In the genomic region with DNA sequence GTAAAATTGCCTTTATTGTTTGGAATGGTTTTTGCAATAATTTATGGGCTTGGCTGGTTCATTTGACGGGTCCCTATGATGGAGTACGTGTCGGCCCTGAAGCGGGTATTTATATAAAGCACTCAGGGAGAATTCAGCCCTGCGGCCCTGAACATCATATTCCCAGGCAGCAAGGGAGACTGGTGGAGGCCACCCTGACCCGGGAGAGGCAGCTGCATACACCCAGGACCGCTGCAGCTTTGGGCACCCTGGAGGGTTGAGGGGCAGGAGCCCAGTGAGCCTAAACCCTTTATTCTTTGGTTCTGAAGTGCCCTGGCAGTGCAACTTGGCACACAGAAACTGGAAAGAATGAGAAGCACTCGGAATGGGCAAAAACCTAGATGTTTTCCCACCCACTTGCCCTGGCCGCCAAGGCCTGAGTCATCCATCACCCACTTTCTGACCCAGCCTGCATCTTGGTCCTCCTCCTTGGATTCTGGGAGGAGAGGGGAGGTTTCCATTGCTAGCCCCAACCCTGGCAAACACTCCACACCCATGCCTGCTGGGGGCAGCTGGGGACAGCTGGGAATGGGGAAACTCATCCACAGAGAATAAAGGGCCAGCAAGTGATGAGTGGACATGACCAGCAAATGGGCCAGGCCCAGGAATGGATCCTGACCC, we compare ENCODE assay signal across 18 cellular contexts.
DNase-seq lines count a peak whose midpoint lies in the region; ATAC-seq and TF ChIP-seq lines count a peak whose summit lies in the region.
"Had no signal": no experiment of that assay in that cellular context is flagged by ENCODE, and none has a peak within 500 bp of the region (broad histone marks: within the 10 kb centered on the region; RNA-seq: fewer than 3 reads in every experiment).

No MANE protein-coding gene starts in this region.

- no peak overlapping the region for H3K4me3 ChIP-seq in sigmoid colon
- H3K4me3 ChIP-seq: heart right ventricle had no signal

- WGBS in sigmoid colon, 2 donors, result 70 to 74% methylated on average over 9 of the region's 9 CpGs

- no peak for TF ChIP-seq POLR2A in sigmoid colon (IDR thresholded peaks at IDR 0.05)

- DNase-seq in AG20443 (ENCODE audit: low spot score), result peak; percentile 68
- peak; percentile 24 for DNase-seq in NCI-H226
- DNase-seq in fibroblast of gingiva (ENCODE audit: low read depth), result peak; percentile 44
- peak; percentile 61 for DNase-seq in sigmoid colon
- no peak for DNase-seq in NCI-H345 (lab: John Stamatoyannopoulos, UW)
- DNase-seq: activated effector memory CD4-positive, alpha-beta T cell treated with Interleukin-2 at 50 U/mL for 16 hours; amniotic stem cell; heart right ventricle; mesenchymal stem cell; MM.1S; NCI-H2029; NCI-H526 treated with DMSO at 0.1 percent for 48 hours; SIG-M5; stimulated activated naive CD8-positive, alpha-beta T cell treated with anti-CD3 and anti-CD28 coated beads, Interleukin-15, amount 100 ng/mL, for 72 hours had no signal

- ATAC-seq in HG03139 (IDR thresholded peaks at IDR 0.05; ENCODE audit: unreplicated experiment) (no peak), GM21737 (IDR thresholded peaks at IDR 0.05; ENCODE audit: unreplicated experiment) (no peak), HG02571 (IDR thresholded peaks at IDR 0.05; ENCODE audit: unreplicated experiment) (no peak)
- ATAC-seq: HepG2; stimulated activated naive CD8-positive, alpha-beta T cell treated with anti-CD3 and anti-CD28 coated beads, Interleukin-15, amount 100 ng/mL, for 72 hours had no signal

- no peaks in the 10 kb centered on the region for H3K9me3 ChIP-seq in sigmoid colon
- H3K9me3 ChIP-seq: heart right ventricle had no signal

- H3K4me1 ChIP-seq in sigmoid colon, result peaks cover 0 to 21% (median 15%) of the 10 kb centered on the region in 4 donors
- H3K4me1 ChIP-seq: heart right ventricle had no signal

- TF ChIP-seq CTCF in sigmoid colon (IDR thresholded peaks at IDR 0.05), result no peak

- intact Hi-C loops in sigmoid colon (cut with DNase I), result no loop called here

- no peaks in the 10 kb centered on the region for H3K36me3 ChIP-seq in sigmoid colon
- H3K36me3 ChIP-seq: heart right ventricle had no signal

- H3K27ac ChIP-seq in sigmoid colon, result peak overlapping the region; percentile 23 to 79 (median 58)
- H3K27ac ChIP-seq: heart right ventricle had no signal

- TF ChIP-seq EP300 in sigmoid colon (IDR thresholded peaks at IDR 0.05), result no peak

- no peaks in the 10 kb centered on the region for H3K27me3 ChIP-seq in sigmoid colon
